25 cellular contexts compared by ENCODE assay signal in the genomic region with DNA sequence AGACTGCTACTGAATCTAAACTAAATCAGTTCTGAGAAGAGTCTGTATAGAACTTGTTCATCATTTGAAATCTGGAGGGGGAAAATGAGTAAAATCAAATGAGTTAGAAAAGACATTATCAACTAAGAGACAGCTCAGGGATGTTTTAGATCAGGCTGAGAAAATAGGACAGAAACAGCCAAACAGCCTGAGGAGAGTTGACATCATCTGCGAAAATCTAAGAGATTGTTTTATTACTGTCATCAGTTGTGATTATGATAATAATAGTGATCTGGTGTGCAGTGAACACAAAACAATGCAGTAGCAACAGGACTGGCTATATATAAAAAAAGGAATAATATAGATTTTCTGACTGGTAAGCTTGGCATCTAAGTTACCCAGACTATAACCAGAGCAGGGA.
DNase-seq lines count a peak whose midpoint lies in the region; ATAC-seq, FAIRE-seq and TF ChIP-seq lines count a peak whose summit lies in the region.
"Had no signal": no experiment of that assay in that cellular context is flagged by ENCODE, and none has a peak within 500 bp of the region (broad histone marks: within the 10 kb centered on the region; RNA-seq: fewer than 3 reads in every experiment).

No MANE protein-coding gene starts in this region.

- H3K4ac ChIP-seq in H1 (replicated peaks; ENCODE audit: insufficient read length, low read depth, low read length), result no peak overlapping the region

- H3K9me3 Mint-ChIP-seq in activated CD4-positive, alpha-beta memory T cell treated with anti-CD3 and anti-CD28 coated beads for 36 hours, result no peaks in the 10 kb centered on the region
- H3K9me3 Mint-ChIP-seq: CD4-positive, alpha-beta T cell; CD8-positive, alpha-beta T cell had no signal

- no peak overlapping the region for H3K4me2 ChIP-seq in SK-N-SH
- H3K4me2 ChIP-seq in H1 (ENCODE audit: insufficient read depth in 1 of 2, low read depth in 2 of 2, low read length in 2 of 2), result no peak overlapping the region
- H3K4me2 ChIP-seq in neural cell (ENCODE audit: low read length), result no peak overlapping the region
- H3K4me2 ChIP-seq: A549; BLaER1 treated with 17β-estradiol and CSF1 and Interleukin-3, amounts not matched to agents 10 nM and 100 nM had no signal

- H3K4me1 ChIP-seq in SK-N-SH (ENCODE audit: control insufficient read depth in 1 of 2, insufficient read depth in 2 of 2, low read depth in 1 of 2, low read length in 1 of 2) (peaks cover 0 to 6% of the 10 kb centered on the region in 2 experiments; a peak in 2 of 4 replicates), H1 (replicated peaks in 1 of 4; ENCODE audit: control insufficient read depth in 3 of 4, insufficient read depth in 4 of 4, low read length in 3 of 4) (no peaks in the 10 kb centered on the region)
- H3K4me1 ChIP-seq: A549 had no signal

- H3K4me3 ChIP-seq in SK-N-SH (ENCODE audit: low read depth in 2 of 2, low read length in 1 of 2), result no peak overlapping the region
- no peak overlapping the region for H3K4me3 ChIP-seq in H1 (ENCODE audit: extremely low read depth in 1 of 4, insufficient read depth in 2 of 4, low read depth in 3 of 4, low read length in 4 of 4)
- no peak overlapping the region for H3K4me3 ChIP-seq in neural cell (ENCODE audit: low read length)
- no peak overlapping the region for H3K4me3 ChIP-seq in lower leg skin (ENCODE audit: low read depth, poor library complexity, severe bottlenecking)
- H3K4me3 ChIP-seq: A549; BLaER1 treated with 17β-estradiol and CSF1 and Interleukin-3, amounts not matched to agents 10 nM and 100 nM; GM12878 had no signal

- no peak overlapping the region for H4K91ac ChIP-seq in H1 (replicated peaks; ENCODE audit: insufficient read length, low read length)

- H3K36me3 Mint-ChIP-seq in activated CD4-positive, alpha-beta memory T cell treated with anti-CD3 and anti-CD28 coated beads for 36 hours, result no peaks in the 10 kb centered on the region
- H3K36me3 Mint-ChIP-seq: CD8-positive, alpha-beta T cell had no signal

- peak overlapping the region in 1 of 2 experiments; percentile 16; a peak in 1 of 4 replicates for H3K27ac ChIP-seq in SK-N-SH (ENCODE audit: low read depth in 2 of 2, low read length in 1 of 2)
- no peak overlapping the region for H3K27ac ChIP-seq in H1 (ENCODE audit: low read depth, low read length)
- no peak overlapping the region for H3K27ac ChIP-seq in neural cell (ENCODE audit: low read length)
- H3K27ac ChIP-seq: 22Rv1; A549; BLaER1 treated with 17β-estradiol and CSF1 and Interleukin-3, amounts not matched to agents 10 nM and 100 nM; C4-2B had no signal

- DNase-seq in SK-N-SH, result peak; percentile 19
- DNase-seq in H1 (ENCODE audit: low read depth in 1 of 2, low spot score in 2 of 2), result no peak
- DNase-seq in activated CD4-positive, alpha-beta memory T cell treated with anti-CD3 and anti-CD28 coated beads for 36 hours, result no peak
- no peak for DNase-seq in lower leg skin (ENCODE audit: low spot score in 2 of 2)
- DNase-seq: AML-193; CD4-positive, alpha-beta T cell; CD8-positive, alpha-beta T cell; COR-L47; DMS 273 treated with DMSO at 0.1 percent for 48 hours; DMS153; DMS53; DMS79; DND-41; EL; GDM1 had no signal

- no peaks in the 10 kb centered on the region for H3K79me1 ChIP-seq in H1 (ENCODE audit: low read depth, low read length)

- intact Hi-C loops in activated CD4-positive, alpha-beta memory T cell treated with anti-CD3 and anti-CD28 coated beads for 36 hours (cut with micrococcal nuclease), result no loop called here
- intact Hi-C loops in lower leg skin (cut with DNase I; ENCODE audit: low total_unique reads), result no loop called here

- CTCF ChIA-PET in SK-N-SH (lab: Yijun Ruan, JAX) (interaction anchor here (0.9 to 1.4 kb wide), 6 partner anchors 8 to 48 kb away, joined by 3 to 5 read pairs (median 3); no protein-coding TSS in a partner anchor), H1 (lab: Charles Lee; ENCODE audit: partially characterized antibody) (interaction anchor here (0.7 to 1.2 kb wide), 2 partner anchors 23 to 58 kb away, joined by 3 read pairs; no protein-coding TSS in a partner anchor)
- CTCF ChIA-PET in activated CD4-positive, alpha-beta memory T cell treated with anti-CD3 and anti-CD28 coated beads for 36 hours (lab: Charles Lee), result no interaction called here

- H2BK120ac ChIP-seq in H1 (replicated peaks; ENCODE audit: low read depth, low read length), result no peak overlapping the region

- H3K9me3 ChIP-seq in SK-N-SH, result no peaks in the 10 kb centered on the region
- H3K9me3 ChIP-seq in H1 (ENCODE audit: insufficient read depth in 2 of 2, low read depth in 1 of 2, low read length in 1 of 2), result no peaks in the 10 kb centered on the region
- no peaks in the 10 kb centered on the region for H3K9me3 ChIP-seq in neural cell (ENCODE audit: low read length)
- H3K9me3 ChIP-seq: A549; BLaER1 treated with 17β-estradiol and CSF1 and Interleukin-3, amounts not matched to agents 10 nM and 100 nM had no signal

- H2BK5ac ChIP-seq in H1 (ENCODE audit: low read depth, low read length), result no peak overlapping the region

- no peaks in the 10 kb centered on the region for H3K9me2 ChIP-seq in SK-N-SH
- H3K9me2 ChIP-seq in neural cell (ENCODE audit: insufficient read depth, low read length), result no peaks in the 10 kb centered on the region

- no peak overlapping the region for H2AK5ac ChIP-seq in H1 (ENCODE audit: low read depth, low read length)

- ATAC-seq in SK-N-SH treated with all-trans-retinoic acid at 6 μM for 48 hours, result no peak
- ATAC-seq: A549; CD8-positive, alpha-beta T cell; GM12878 had no signal

- H3K79me2 ChIP-seq in SK-N-SH (ENCODE audit: insufficient read depth) (no peaks in the 10 kb centered on the region), H1 (ENCODE audit: control insufficient read depth in 1 of 2, insufficient read depth in 2 of 2, low read length in 2 of 2) (no peaks in the 10 kb centered on the region), neural cell (replicated peaks; ENCODE audit: insufficient read depth, low read length) (no peaks in the 10 kb centered on the region)

- no peaks in the 10 kb centered on the region for H3K27me3 Mint-ChIP-seq in activated CD4-positive, alpha-beta memory T cell treated with anti-CD3 and anti-CD28 coated beads for 36 hours
- H3K27me3 Mint-ChIP-seq: B cell; CD4-positive, alpha-beta T cell had no signal

- no peaks in the 10 kb centered on the region for H3K27me3 ChIP-seq in SK-N-SH (ENCODE audit: insufficient read depth)
- no peaks in the 10 kb centered on the region for H3K27me3 ChIP-seq in H1 (replicated peaks in 1 of 4; ENCODE audit: control insufficient read depth in 3 of 4, extremely low read depth in 1 of 4, insufficient read depth in 3 of 4, low read length in 3 of 4)
- H3K27me3 ChIP-seq in neural cell (ENCODE audit: insufficient read depth, low read depth, low read length), result no peaks in the 10 kb centered on the region
- H3K27me3 ChIP-seq: BLaER1 treated with 17β-estradiol and CSF1 and Interleukin-3, amounts not matched to agents 10 nM and 100 nM had no signal

- no peak overlapping the region for H4K8ac ChIP-seq in H1 (ENCODE audit: extremely low read depth, insufficient read depth, low read length)

- H3K18ac ChIP-seq in H1 (ENCODE audit: extremely low read depth, low read length), result no peak overlapping the region

- POLR2A ChIA-PET in SK-N-SH (lab: Yijun Ruan, JAX), result no interaction called here
- POLR2A ChIA-PET in H1 (lab: Charles Lee; ENCODE audit: partially characterized antibody), result no interaction called here
- POLR2A ChIA-PET in activated CD4-positive, alpha-beta memory T cell treated with anti-CD3 and anti-CD28 coated beads for 36 hours (lab: Charles Lee), result no interaction called here

- TF ChIP-seq POLR2A in H1 (IDR thresholded peaks at IDR 0.05; ENCODE audit: control extremely low read depth in 1 of 2, low read depth in 2 of 2, low read length in 2 of 2) (no peak), lower leg skin (IDR thresholded peaks at IDR 0.05) (no peak)

- no peaks in the 10 kb centered on the region for H3K36me3 ChIP-seq in SK-N-SH (replicated peaks in 1 of 2; ENCODE audit: control insufficient read depth in 1 of 2, insufficient read depth in 2 of 2, low read length in 1 of 2)
- H3K36me3 ChIP-seq in H1 (ENCODE audit: control insufficient read depth in 2 of 4, insufficient read depth in 4 of 4, low read length in 3 of 4), result no peaks in the 10 kb centered on the region
- H3K36me3 ChIP-seq in neural cell (ENCODE audit: insufficient read depth, low read length), result no peaks in the 10 kb centered on the region
- H3K36me3 ChIP-seq: BLaER1 treated with 17β-estradiol and CSF1 and Interleukin-3, amounts not matched to agents 10 nM and 100 nM had no signal

- no peak overlapping the region for H2BK15ac ChIP-seq in H1 (ENCODE audit: low read length)

- no peak overlapping the region for H2BK20ac ChIP-seq in H1 (ENCODE audit: low read length)

- TF ChIP-seq CTCF in SK-N-SH (IDR thresholded peaks at IDR 0.05), result no peak
- TF ChIP-seq CTCF in H1 (IDR thresholded peaks at IDR 0.05; ENCODE audit: control extremely low read depth in 1 of 3, insufficient read depth in 1 of 3, low read depth in 1 of 3, low read length in 3 of 3), result no peak
- no peak for TF ChIP-seq CTCF in neural cell (IDR thresholded peaks at IDR 0.05; ENCODE audit: poor library complexity, severe bottlenecking)
- TF ChIP-seq CTCF in lower leg skin (IDR thresholded peaks at IDR 0.05), result no peak

- no peak overlapping the region for H3K56ac ChIP-seq in H1 (replicated peaks; ENCODE audit: insufficient read length, low read depth, low read length)

- H2AFZ ChIP-seq in SK-N-SH (ENCODE audit: low read depth) (no peak overlapping the region), H1 (ENCODE audit: low read length) (0 out of 2 replicates have a peak overlapping the region, but pooled peaks have one; percentile 0), neural cell (ENCODE audit: low read depth, low read length) (no peak overlapping the region)

- no peak overlapping the region for H3K14ac ChIP-seq in H1 (ENCODE audit: insufficient read length)

- no peaks in the 10 kb centered on the region for H3K23me2 ChIP-seq in H1 (ENCODE audit: low read depth, low read length)

- 20% methylated on average over 1 of the region's 1 CpG for whole genome bisulfite sequencing in SK-N-SH (ENCODE audit: low lambda C conversion rate)
- WGBS in H1 (ENCODE audit: extremely low coverage in 1 of 2, insufficient coverage in 1 of 2, insufficient read length in 1 of 2, insufficient replicate concordance in 2 of 2, low coverage in 1 of 2, low lambda C conversion rate in 2 of 2, missing lambda C conversion rate in 1 of 2), 2 experiments, result 94% methylated on average over 1 of the region's 1 CpG; no CpG with 5 or more reads in 1 of the 2 experiments
- WGBS in lower leg skin, 2 donors, result 73 to 76% methylated on average over 1 of the region's 1 CpG

- no peak overlapping the region for H3K27ac Mint-ChIP-seq in activated CD4-positive, alpha-beta memory T cell treated with anti-CD3 and anti-CD28 coated beads for 36 hours
- H3K27ac Mint-ChIP-seq: B cell; CD4-positive, alpha-beta T cell; CD8-positive, alpha-beta T cell had no signal

- H4K20me1 ChIP-seq in SK-N-SH (ENCODE audit: insufficient read depth), result no peaks in the 10 kb centered on the region
- H4K20me1 ChIP-seq in H1 (replicated peaks in 1 of 2; ENCODE audit: control insufficient read depth in 1 of 2, insufficient read depth in 2 of 2, low read length in 2 of 2), result no peaks in the 10 kb centered on the region
- no peaks in the 10 kb centered on the region for H4K20me1 ChIP-seq in neural cell (ENCODE audit: insufficient read depth)
- H4K20me1 ChIP-seq: BLaER1 treated with 17β-estradiol and CSF1 and Interleukin-3, amounts not matched to agents 10 nM and 100 nM had no signal

- TF ChIP-seq EP300 in SK-N-SH (IDR thresholded peaks at IDR 0.05; ENCODE audit: borderline replicate concordance in 1 of 2, low read depth in 1 of 2, low read length in 1 of 2), result peak in 1 of 2 experiments; percentile 88; a peak in 2 of 4 replicates
- no peak for TF ChIP-seq EP300 in H1 (IDR thresholded peaks at IDR 0.05; ENCODE audit: borderline replicate concordance in 1 of 2, low read depth in 2 of 2, low read length in 2 of 2)
- TF ChIP-seq EP300 in neural cell (conservative IDR thresholded peaks at IDR 0.05; ENCODE audit: poor library complexity, severe bottlenecking), result no peak

- no peak overlapping the region for H3K4me3 Mint-ChIP-seq in activated CD4-positive, alpha-beta memory T cell treated with anti-CD3 and anti-CD28 coated beads for 36 hours
- H3K4me3 Mint-ChIP-seq: B cell; CD4-positive, alpha-beta T cell; CD8-positive, alpha-beta T cell had no signal

- H2BK12ac ChIP-seq in H1 (ENCODE audit: low read depth, low read length), result no peak overlapping the region

- H3K23ac ChIP-seq in H1 (ENCODE audit: insufficient read length), result no peak overlapping the region

- no peak overlapping the region for H4K5ac ChIP-seq in H1 (ENCODE audit: insufficient read length, low read depth, low read length)

- FAIRE-seq in H1 (lab: Jason Lieb, UNC), result no peak
- FAIRE-seq: A549, GM12878, GM12892, GM19239 had no signal

- TF ChIP-seq RAD21 in SK-N-SH (IDR thresholded peaks at IDR 0.05; ENCODE audit: low read length) (0 out of 2 replicates have a peak, but pooled peaks have one; percentile 6), H1 (IDR thresholded peaks at IDR 0.05 in 1 of 2, conservative IDR thresholded peaks at IDR 0.05 in 1 of 2; ENCODE audit: low read depth in 2 of 2, low read length in 2 of 2) (no peak), neural cell (conservative IDR thresholded peaks at IDR 0.05) (no peak)

- H3K4me1 Mint-ChIP-seq in activated CD4-positive, alpha-beta memory T cell treated with anti-CD3 and anti-CD28 coated beads for 36 hours (ENCODE audit: low read depth), result no peaks in the 10 kb centered on the region
- H3K4me1 Mint-ChIP-seq: B cell had no signal

- no peak overlapping the region for H3K9ac ChIP-seq in SK-N-SH
- H3K9ac ChIP-seq in H1 (replicated peaks in 1 of 4; ENCODE audit: extremely low read depth in 1 of 4, low read depth in 3 of 4, low read length in 3 of 4), result no peak overlapping the region; a peak in 2 of 7 replicates
- no peak overlapping the region for H3K9ac ChIP-seq in neural cell (ENCODE audit: low read length)
- H3K9ac ChIP-seq: BLaER1 treated with 17β-estradiol and CSF1 and Interleukin-3, amounts not matched to agents 10 nM and 100 nM had no signal

- H3F3A ChIP-seq in SK-N-SH (replicated peaks; ENCODE audit: insufficient read depth) (no peaks in the 10 kb centered on the region), neural cell (ENCODE audit: insufficient read depth, low read length, poor library complexity, severe bottlenecking) (no peaks in the 10 kb centered on the region)

Comparison
In these comparisons a context has a peak if more than half of its experiments do, and no peak if none do; other contexts are left out.
1. Of the 17 proteins assayed by ChIP-seq in both H1 and SK-N-SH: peak only in H1: none; only in SK-N-SH: CHD2, RAD21 and TCF12; in both: none; in neither: 13; mixed calls (peak in some experiments, not most) for 1.